ENCODE assay signal across 8 cellular contexts in genomic region chr7:23696916-23697441, GRCh38. TPM values are rescaled to one million over a fixed set of nuclear protein-coding genes. Genes with fewer than 3 reads are reported as not detected.
DNase-seq lines count a peak whose midpoint lies in the region; ATAC-seq and TF ChIP-seq lines count a peak whose summit lies in the region.

No MANE protein-coding gene starts in this region.

- H3K4me3 ChIP-seq in CD8-positive, alpha-beta memory T cell (ENCODE audit: low read length), result no peak overlapping the region
- H3K4me3 ChIP-seq in WI38 (ENCODE audit: low read depth, low read length) (no peak overlapping the region), colonic mucosa (no peak overlapping the region), mesenchymal stem cell (ENCODE audit: insufficient read depth in 1 of 2, low read depth in 1 of 2, low read length in 2 of 2) (no peak overlapping the region), stomach (no peak overlapping the region)

- H3K4me2 ChIP-seq in mesenchymal stem cell (ENCODE audit: low read length, poor library complexity, severe bottlenecking), result no peak overlapping the region

- no peak overlapping the region for H4K8ac ChIP-seq in mesenchymal stem cell (ENCODE audit: low read length)

- no peaks in the 10 kb centered on the region for H3K79me1 ChIP-seq in mesenchymal stem cell (replicated peaks; ENCODE audit: low read length, poor library complexity, severe bottlenecking)

- no peaks in the 10 kb centered on the region for H3K27me3 ChIP-seq in CD8-positive, alpha-beta memory T cell (ENCODE audit: insufficient read depth, low read length, poor library complexity, severe bottlenecking)
- H3K27me3 ChIP-seq in colonic mucosa (no peaks in the 10 kb centered on the region), mesenchymal stem cell (ENCODE audit: control insufficient read depth in 1 of 2, insufficient read depth in 1 of 2, low read length in 2 of 2) (no peaks in the 10 kb centered on the region), stomach (no peaks in the 10 kb centered on the region)

- no peak overlapping the region for H3K27ac Mint-ChIP-seq in CD8-positive, alpha-beta memory T cell

- H3K14ac ChIP-seq in mesenchymal stem cell (ENCODE audit: low read length in 2 of 2), result no peak overlapping the region

- H3K27ac ChIP-seq in CD8-positive, alpha-beta memory T cell (ENCODE audit: low read depth, low read length), result no peak overlapping the region
- no peak overlapping the region for H3K27ac ChIP-seq in colonic mucosa
- H3K27ac ChIP-seq in mesenchymal stem cell (ENCODE audit: low read length, poor library complexity, severe bottlenecking), result no peak overlapping the region
- H3K27ac ChIP-seq in stomach, result no peak overlapping the region

- peaks cover 2 to 5% (median 3%) of the 10 kb centered on the region in 3 donors for H3K4me1 Mint-ChIP-seq in CD8-positive, alpha-beta memory T cell

- no peak overlapping the region for H2BK15ac ChIP-seq in mesenchymal stem cell (ENCODE audit: low read depth, poor library complexity, severe bottlenecking)

- H2BK5ac ChIP-seq in mesenchymal stem cell (ENCODE audit: low read depth, low read length, poor library complexity, severe bottlenecking), result no peak overlapping the region

- DNase-seq in CD8-positive, alpha-beta memory T cell, result peak; percentile 27 to 69 (median 32)
- DNase-seq in MV-4-11 (lab: John Stamatoyannopoulos, UW) (peak; percentile 46), colonic mucosa (peak; percentile 56), mesenchymal stem cell (peak; percentile 64), stomach (peak; percentile 65)

- H3K4me3 Mint-ChIP-seq in CD8-positive, alpha-beta memory T cell, result peak overlapping the region in 1 of 7 donors; percentile 67

- peaks cover 10 to 33% (median 15%) of the 10 kb centered on the region in 3 donors for H3K36me3 Mint-ChIP-seq in CD8-positive, alpha-beta memory T cell

- POLR2A ChIA-PET in CD8-positive, alpha-beta memory T cell (lab: Charles Lee), result no interaction called here

- intact Hi-C loops in colonic mucosa (cut with DNase I), result no loop called here
- intact Hi-C loops in stomach (cut with DNase I; ENCODE audit: low total_unique reads), result no loop called here

- WGBS in mesenchymal stem cell, result 11% methylated on average over 5 of the region's 7 CpGs
- WGBS in stomach, 5 donors, result 22 to 45% (median 27%) methylated on average over 5 to 7 of the region's 7 CpGs

- no peak overlapping the region for H2AFZ ChIP-seq in mesenchymal stem cell (ENCODE audit: low read depth, low read length)

- H3K4ac ChIP-seq in mesenchymal stem cell (ENCODE audit: low read depth in 1 of 2, low read length in 2 of 2), result no peak overlapping the region

- CTCF ChIA-PET in CD8-positive, alpha-beta memory T cell (lab: Charles Lee), result interaction anchor here (0.6 to 4.1 kb wide), 17 partner anchors 11 to 891 kb away, joined by 3 to 29 read pairs (median 4); partner anchors contain the start of genes FAM221A and STK31

- peak overlapping the region in 1 of 2 experiments; percentile 71 for H3K18ac ChIP-seq in mesenchymal stem cell (ENCODE audit: low read depth in 1 of 2, low read length in 2 of 2)

- no peaks in the 10 kb centered on the region for H3K36me3 ChIP-seq in CD8-positive, alpha-beta memory T cell (ENCODE audit: insufficient read depth, low read length)
- H3K36me3 ChIP-seq in colonic mucosa (no peaks in the 10 kb centered on the region), mesenchymal stem cell (ENCODE audit: control insufficient read depth in 1 of 2, insufficient read depth in 2 of 2, low read depth in 1 of 2, low read length in 2 of 2) (no peaks in the 10 kb centered on the region), stomach (peaks cover 4 to 71% (median 50%) of the 10 kb centered on the region in 4 donors)

- peak; percentile 69 for ATAC-seq in GM19452 (IDR thresholded peaks at IDR 0.05; ENCODE audit: unreplicated experiment)
- no peak for ATAC-seq in HG03565 (IDR thresholded peaks at IDR 0.05; ENCODE audit: unreplicated experiment)

- no peak overlapping the region for H3K9ac ChIP-seq in colonic mucosa (ENCODE audit: low read depth in 2 of 2, low read length in 2 of 2)
- H3K9ac ChIP-seq in mesenchymal stem cell (ENCODE audit: low read length), result no peak overlapping the region

- no peak overlapping the region for H2BK120ac ChIP-seq in mesenchymal stem cell (ENCODE audit: low read depth, low read length)

- no peak overlapping the region for H4K91ac ChIP-seq in mesenchymal stem cell (ENCODE audit: low read length)

- no peak for TF ChIP-seq EP300 in stomach (IDR thresholded peaks at IDR 0.05)

- no peak for TF ChIP-seq POLR2A in stomach (IDR thresholded peaks at IDR 0.05)

- no peak overlapping the region for H2BK12ac ChIP-seq in mesenchymal stem cell (ENCODE audit: low read length in 2 of 2)

- H3K9me3 ChIP-seq in CD8-positive, alpha-beta memory T cell (ENCODE audit: low read length), result no peaks in the 10 kb centered on the region
- H3K9me3 ChIP-seq in colonic mucosa, result no peaks in the 10 kb centered on the region
- no peaks in the 10 kb centered on the region for H3K9me3 ChIP-seq in mesenchymal stem cell (ENCODE audit: control insufficient read depth, low read length)
- peaks cover 0 to 4% (median 0%) of the 10 kb centered on the region in 4 donors for H3K9me3 ChIP-seq in stomach

- no peaks in the 10 kb centered on the region for H3K27me3 Mint-ChIP-seq in CD8-positive, alpha-beta memory T cell

- H2AK5ac ChIP-seq in mesenchymal stem cell (ENCODE audit: low read length, severe bottlenecking), result no peak overlapping the region

- H3K4me1 ChIP-seq in CD8-positive, alpha-beta memory T cell (ENCODE audit: insufficient read depth, low read length), result no peaks in the 10 kb centered on the region
- no peaks in the 10 kb centered on the region for H3K4me1 ChIP-seq in colonic mucosa
- peaks cover 5% of the 10 kb centered on the region for H3K4me1 ChIP-seq in mesenchymal stem cell (ENCODE audit: control insufficient read depth, insufficient read depth, low read depth, low read length)
- peaks cover 0 to 17% (median 0%) of the 10 kb centered on the region in 4 donors for H3K4me1 ChIP-seq in stomach

- H3K9me3 Mint-ChIP-seq in CD8-positive, alpha-beta memory T cell, result no peaks in the 10 kb centered on the region

- H3K23ac ChIP-seq in mesenchymal stem cell (ENCODE audit: low read length in 2 of 2), result no peak overlapping the region

- TF ChIP-seq CTCF in WI38 (IDR thresholded peaks at IDR 0.05; ENCODE audit: low read depth, low read length) (peak; percentile 48), colonic mucosa (IDR thresholded peaks at IDR 0.05) (peak; percentile 51), stomach (IDR thresholded peaks at IDR 0.05) (peak in 5 of 7 experiments; percentile 31 to 54 (median 39))

RNA-seq across cellular contexts. Expression of gene STK31, which starts 13.0 kb away (rescaled TPM):
- total RNA-seq in CD8-positive, alpha-beta memory T cell, result under 1 TPM; 0.07 to 0.11 TPM
- 0.15 TPM for polyA plus RNA-seq in CD8-positive, alpha-beta memory T cell
- total RNA-seq in colonic mucosa, result under 1 TPM; 0.77 to 0.96 TPM
- not detected for polyA plus RNA-seq in mesenchymal stem cell (2013, experiment 1 of 2)
- 0.03 TPM for polyA plus RNA-seq in mesenchymal stem cell (2013, experiment 2 of 2)
- 1 to 10 TPM in 4 of 5 donors, not detected in 1; 1.7 to 9.0 (median 3.3) TPM for total RNA-seq in stomach
- under 1 TPM in 2 of 3 donors, not detected in 1; 0.65 to 0.68 TPM for polyA plus RNA-seq in stomach

RNA-seq across cellular contexts. Expression of gene FAM221A, which starts 17.0 kb away (rescaled TPM):
- 1 to 10 TPM; 5.8 to 6.2 TPM for total RNA-seq in CD8-positive, alpha-beta memory T cell
- polyA plus RNA-seq in CD8-positive, alpha-beta memory T cell, result 5.4 TPM
- 10 to 100 TPM; 11.1 to 18.5 TPM for total RNA-seq in colonic mucosa
- 1.0 TPM for polyA plus RNA-seq in mesenchymal stem cell (2013, experiment 1 of 2)
- polyA plus RNA-seq in mesenchymal stem cell (2013, experiment 2 of 2), result 1.4 TPM
- total RNA-seq in stomach, result 10 to 100 TPM; 15.4 to 79.9 (median 30.3) TPM
- polyA plus RNA-seq in stomach, result 10 to 100 TPM; 10.6 to 19.9 (median 10.9) TPM
